1 cellular context compared by ENCODE assay signal in the genomic region with DNA sequence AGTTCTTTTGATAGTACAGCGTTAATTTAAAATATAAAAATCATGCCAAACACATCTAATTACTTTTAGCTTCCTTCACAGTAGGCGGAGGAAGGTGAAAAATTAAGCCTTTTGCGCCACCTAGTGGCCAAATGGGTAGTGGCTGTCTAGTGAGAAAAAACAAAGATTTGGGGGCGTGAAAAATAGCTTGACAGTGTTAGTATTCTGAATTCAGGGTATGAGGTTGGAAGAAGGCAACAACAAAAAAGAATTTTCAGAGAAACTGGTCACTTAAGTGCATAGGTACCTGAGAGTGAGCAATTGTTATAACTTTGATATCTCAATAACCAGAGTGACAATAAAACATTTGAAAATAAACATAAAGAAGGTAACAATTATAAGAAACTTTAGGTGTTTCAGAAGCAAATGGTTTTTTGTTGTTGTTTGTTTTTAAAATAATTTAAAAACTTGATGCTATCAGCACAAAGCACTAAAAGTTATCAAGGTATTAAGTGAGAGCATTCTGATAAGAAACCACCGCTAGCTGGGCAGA.
TF ChIP-seq lines count a peak whose summit lies in the region.

No MANE protein-coding gene starts in this region.

TF ChIP-seq in HepG2, 621 proteins besides CTCF, POLR2A, EP300 and RAD21 (continues in another document):
- TF ChIP-seq BRF2 (CRISPR knock-in tag; IDR thresholded peaks at IDR 0.05) (no peak), THAP9 (CRISPR knock-in tag; IDR thresholded peaks at IDR 0.05; ENCODE audit: borderline replicate concordance) (no peak), CREM (IDR thresholded peaks at IDR 0.05) (no peak), CREM (CRISPR knock-in tag; IDR thresholded peaks at IDR 0.05) (no peak), AKAP8 (CRISPR knock-in tag; IDR thresholded peaks at IDR 0.05) (no peak), ZBTB25 (CRISPR knock-in tag; IDR thresholded peaks at IDR 0.05) (peak; percentile 61; the same call in 1 of the 2 replicates), ZNF460 (CRISPR knock-in tag; IDR thresholded peaks at IDR 0.05; ENCODE audit: borderline replicate concordance) (no peak), CREB1 (IDR thresholded peaks at IDR 0.05) (no peak), CREB1 (CRISPR knock-in tag; IDR thresholded peaks at IDR 0.05) (0 out of 2 replicates have a peak, but pooled peaks have one; percentile 29), POLR2AphosphoS5 (IDR thresholded peaks at IDR 0.05; ENCODE audit: low read depth, low read length) (no peak), ZNF512B (CRISPR knock-in tag; IDR thresholded peaks at IDR 0.05; ENCODE audit: borderline replicate concordance) (no peak), ZNF136 (CRISPR knock-in tag; IDR thresholded peaks at IDR 0.05; ENCODE audit: low read depth) (no peak), CEBPG (CRISPR knock-in tag; IDR thresholded peaks at IDR 0.05) (no peak), SRY (CRISPR knock-in tag; IDR thresholded peaks at IDR 0.05) (no peak), GPBP1L1 (CRISPR knock-in tag; IDR thresholded peaks at IDR 0.05) (no peak), ZNF800 (CRISPR knock-in tag; IDR thresholded peaks at IDR 0.05) (no peak), ZFP41 (CRISPR knock-in tag; IDR thresholded peaks at IDR 0.05; ENCODE audit: borderline replicate concordance) (no peak), IRF2 (CRISPR knock-in tag; IDR thresholded peaks at IDR 0.05) (peak; percentile 94), TOPORS (CRISPR knock-in tag; IDR thresholded peaks at IDR 0.05) (no peak), THAP11 (CRISPR knock-in tag; IDR thresholded peaks at IDR 0.05) (0 out of 2 replicates have a peak, but pooled peaks have one; percentile 27), ZNF33A (CRISPR knock-in tag; IDR thresholded peaks at IDR 0.05; ENCODE audit: borderline replicate concordance) (no peak), CCDC6 (CRISPR knock-in tag; IDR thresholded peaks at IDR 0.05) (no peak), AHR (CRISPR knock-in tag; IDR thresholded peaks at IDR 0.05) (no peak), ZNF256 (CRISPR knock-in tag; conservative IDR thresholded peaks at IDR 0.05) (no peak)
- TF ChIP-seq, protein P1, sequence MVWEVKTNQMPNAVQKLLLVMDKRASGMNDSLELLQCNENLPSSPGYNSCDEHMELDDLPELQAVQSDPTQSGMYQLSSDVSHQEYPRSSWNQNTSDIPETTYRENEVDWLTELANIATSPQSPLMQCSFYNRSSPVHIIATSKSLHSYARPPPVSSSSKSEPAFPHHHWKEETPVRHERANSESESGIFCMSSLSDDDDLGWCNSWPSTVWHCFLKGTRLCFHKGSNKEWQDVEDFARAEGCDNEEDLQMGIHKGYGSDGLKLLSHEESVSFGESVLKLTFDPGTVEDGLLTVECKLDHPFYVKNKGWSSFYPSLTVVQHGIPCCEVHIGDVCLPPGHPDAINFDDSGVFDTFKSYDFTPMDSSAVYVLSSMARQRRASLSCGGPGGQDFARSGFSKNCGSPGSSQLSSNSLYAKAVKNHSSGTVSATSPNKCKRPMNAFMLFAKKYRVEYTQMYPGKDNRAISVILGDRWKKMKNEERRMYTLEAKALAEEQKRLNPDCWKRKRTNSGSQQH (CRISPR knock-in tag; IDR thresholded peaks at IDR 0.05; ENCODE audit: low read depth), result no peak
- TF ChIP-seq, protein P2, sequence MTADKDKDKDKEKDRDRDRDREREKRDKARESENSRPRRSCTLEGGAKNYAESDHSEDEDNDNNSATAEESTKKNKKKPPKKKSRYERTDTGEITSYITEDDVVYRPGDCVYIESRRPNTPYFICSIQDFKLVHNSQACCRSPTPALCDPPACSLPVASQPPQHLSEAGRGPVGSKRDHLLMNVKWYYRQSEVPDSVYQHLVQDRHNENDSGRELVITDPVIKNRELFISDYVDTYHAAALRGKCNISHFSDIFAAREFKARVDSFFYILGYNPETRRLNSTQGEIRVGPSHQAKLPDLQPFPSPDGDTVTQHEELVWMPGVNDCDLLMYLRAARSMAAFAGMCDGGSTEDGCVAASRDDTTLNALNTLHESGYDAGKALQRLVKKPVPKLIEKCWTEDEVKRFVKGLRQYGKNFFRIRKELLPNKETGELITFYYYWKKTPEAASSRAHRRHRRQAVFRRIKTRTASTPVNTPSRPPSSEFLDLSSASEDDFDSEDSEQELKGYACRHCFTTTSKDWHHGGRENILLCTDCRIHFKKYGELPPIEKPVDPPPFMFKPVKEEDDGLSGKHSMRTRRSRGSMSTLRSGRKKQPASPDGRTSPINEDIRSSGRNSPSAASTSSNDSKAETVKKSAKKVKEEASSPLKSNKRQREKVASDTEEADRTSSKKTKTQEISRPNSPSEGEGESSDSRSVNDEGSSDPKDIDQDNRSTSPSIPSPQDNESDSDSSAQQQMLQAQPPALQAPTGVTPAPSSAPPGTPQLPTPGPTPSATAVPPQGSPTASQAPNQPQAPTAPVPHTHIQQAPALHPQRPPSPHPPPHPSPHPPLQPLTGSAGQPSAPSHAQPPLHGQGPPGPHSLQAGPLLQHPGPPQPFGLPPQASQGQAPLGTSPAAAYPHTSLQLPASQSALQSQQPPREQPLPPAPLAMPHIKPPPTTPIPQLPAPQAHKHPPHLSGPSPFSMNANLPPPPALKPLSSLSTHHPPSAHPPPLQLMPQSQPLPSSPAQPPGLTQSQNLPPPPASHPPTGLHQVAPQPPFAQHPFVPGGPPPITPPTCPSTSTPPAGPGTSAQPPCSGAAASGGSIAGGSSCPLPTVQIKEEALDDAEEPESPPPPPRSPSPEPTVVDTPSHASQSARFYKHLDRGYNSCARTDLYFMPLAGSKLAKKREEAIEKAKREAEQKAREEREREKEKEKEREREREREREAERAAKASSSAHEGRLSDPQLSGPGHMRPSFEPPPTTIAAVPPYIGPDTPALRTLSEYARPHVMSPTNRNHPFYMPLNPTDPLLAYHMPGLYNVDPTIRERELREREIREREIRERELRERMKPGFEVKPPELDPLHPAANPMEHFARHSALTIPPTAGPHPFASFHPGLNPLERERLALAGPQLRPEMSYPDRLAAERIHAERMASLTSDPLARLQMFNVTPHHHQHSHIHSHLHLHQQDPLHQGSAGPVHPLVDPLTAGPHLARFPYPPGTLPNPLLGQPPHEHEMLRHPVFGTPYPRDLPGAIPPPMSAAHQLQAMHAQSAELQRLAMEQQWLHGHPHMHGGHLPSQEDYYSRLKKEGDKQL (CRISPR knock-in tag; IDR thresholded peaks at IDR 0.05; ENCODE audit: low read depth), result no peak
- TF ChIP-seq, protein P3, sequence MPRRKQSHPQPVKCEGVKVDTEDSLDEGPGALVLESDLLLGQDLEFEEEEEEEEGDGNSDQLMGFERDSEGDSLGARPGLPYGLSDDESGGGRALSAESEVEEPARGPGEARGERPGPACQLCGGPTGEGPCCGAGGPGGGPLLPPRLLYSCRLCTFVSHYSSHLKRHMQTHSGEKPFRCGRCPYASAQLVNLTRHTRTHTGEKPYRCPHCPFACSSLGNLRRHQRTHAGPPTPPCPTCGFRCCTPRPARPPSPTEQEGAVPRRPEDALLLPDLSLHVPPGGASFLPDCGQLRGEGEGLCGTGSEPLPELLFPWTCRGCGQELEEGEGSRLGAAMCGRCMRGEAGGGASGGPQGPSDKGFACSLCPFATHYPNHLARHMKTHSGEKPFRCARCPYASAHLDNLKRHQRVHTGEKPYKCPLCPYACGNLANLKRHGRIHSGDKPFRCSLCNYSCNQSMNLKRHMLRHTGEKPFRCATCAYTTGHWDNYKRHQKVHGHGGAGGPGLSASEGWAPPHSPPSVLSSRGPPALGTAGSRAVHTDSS (CRISPR knock-in tag; conservative IDR thresholded peaks at IDR 0.05), result no peak
- TF ChIP-seq, protein P4, sequence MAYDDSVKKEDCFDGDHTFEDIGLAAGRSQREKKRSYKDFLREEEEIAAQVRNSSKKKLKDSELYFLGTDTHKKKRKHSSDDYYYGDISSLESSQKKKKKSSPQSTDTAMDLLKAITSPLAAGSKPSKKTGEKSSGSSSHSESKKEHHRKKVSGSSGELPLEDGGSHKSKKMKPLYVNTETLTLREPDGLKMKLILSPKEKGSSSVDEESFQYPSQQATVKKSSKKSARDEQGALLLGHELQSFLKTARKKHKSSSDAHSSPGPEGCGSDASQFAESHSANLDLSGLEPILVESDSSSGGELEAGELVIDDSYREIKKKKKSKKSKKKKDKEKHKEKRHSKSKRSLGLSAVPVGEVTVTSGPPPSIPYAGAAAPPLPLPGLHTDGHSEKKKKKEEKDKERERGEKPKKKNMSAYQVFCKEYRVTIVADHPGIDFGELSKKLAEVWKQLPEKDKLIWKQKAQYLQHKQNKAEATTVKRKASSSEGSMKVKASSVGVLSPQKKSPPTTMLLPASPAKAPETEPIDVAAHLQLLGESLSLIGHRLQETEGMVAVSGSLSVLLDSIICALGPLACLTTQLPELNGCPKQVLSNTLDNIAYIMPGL (CRISPR knock-in tag; IDR thresholded peaks at IDR 0.05; ENCODE audit: borderline replicate concordance in 1 of 2, low read depth in 1 of 2), result 0 out of 4 replicates have a peak, but pooled peaks of 1 of the 2 experiments have one; percentile 59
